15 cellular contexts compared by ENCODE assay signal in the genomic region with DNA sequence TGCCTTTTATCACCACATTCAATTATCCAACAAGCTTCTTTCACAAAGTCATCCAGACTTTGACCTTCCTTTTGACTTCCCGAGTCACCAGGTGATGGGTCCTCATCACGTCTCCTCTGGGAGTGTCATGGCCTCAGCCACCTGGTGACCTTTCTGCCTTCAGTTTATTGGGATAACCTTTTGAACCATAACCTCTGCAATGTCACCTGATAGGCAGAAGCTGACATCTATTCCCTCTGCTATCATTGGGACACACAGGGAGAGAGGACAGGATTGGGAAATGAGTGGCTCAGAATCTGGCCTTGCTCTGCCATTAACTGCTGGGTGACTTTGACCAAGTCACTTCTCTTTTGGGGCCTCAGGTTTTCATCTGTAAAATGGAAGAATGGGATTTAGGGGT.
"Had no signal": no experiment of that assay in that cellular context is flagged by ENCODE, and none has a peak within 500 bp of the region (broad histone marks: within the 10 kb centered on the region; RNA-seq: fewer than 3 reads in every experiment).

No MANE protein-coding gene starts in this region.

- H3K9me3 ChIP-seq: prostate gland, right lobe of liver, testis had no signal

- H3K4me3 ChIP-seq: prostate gland, right lobe of liver, testis had no signal

- ATAC-seq: foreskin keratinocyte; left ventricle myocardium superior; naive thymus-derived CD4-positive, alpha-beta T cell; stimulated activated memory B cell treated with anti-CD40 and anti-IgM and Interleukin-4, amounts not matched to agents 10 μg/mL and 1 μg/mL and 100 μg/mL, for 72 hours had no signal

- DNase-seq: foreskin keratinocyte; immature natural killer cell; kidney; left cardiac atrium; left ventricle myocardium superior; mesendoderm; naive thymus-derived CD4-positive, alpha-beta T cell; nephron progenitor cell; retina; stimulated activated CD4-positive, alpha-beta T cell treated with anti-CD3 and anti-CD28 coated beads, Interleukin-4, amount 100 ng/mL, for 1 hour; stimulated activated CD8-positive, alpha-beta memory T cell treated with anti-CD3 and anti-CD28 coated beads, Interleukin-4, amount 100 ng/mL, for 48 hours; testis had no signal

- H3K36me3 ChIP-seq: prostate gland, right lobe of liver had no signal

- H3K4me1 ChIP-seq: foreskin keratinocyte, prostate gland, right lobe of liver had no signal

- H3K27me3 ChIP-seq: foreskin keratinocyte, right lobe of liver, testis had no signal

- H3K27ac ChIP-seq: foreskin keratinocyte, prostate gland, right lobe of liver, testis had no signal
